Comparison of ENCODE assay signal across 8 cellular contexts in the genomic region with DNA sequence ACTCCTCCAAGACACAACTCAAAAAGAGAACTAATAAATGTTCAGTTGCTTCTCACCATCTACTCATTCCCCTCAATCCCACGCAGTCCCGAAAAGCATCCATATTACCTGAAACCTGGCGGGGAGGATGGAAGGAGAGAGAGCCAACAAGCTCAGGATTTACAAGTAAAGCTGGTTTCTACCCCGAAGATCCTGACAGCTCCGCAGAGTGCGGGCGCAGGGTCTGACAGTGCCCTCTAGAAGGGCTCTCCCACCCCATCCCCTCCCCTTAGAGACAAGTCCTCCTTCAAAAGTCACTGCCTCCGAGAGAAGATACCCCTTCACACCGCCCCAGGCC. TPM values are rescaled to one million over a fixed set of nuclear protein-coding genes. Genes with fewer than 3 reads are reported as not detected.
DNase-seq lines count a peak whose midpoint lies in the region; ATAC-seq, FAIRE-seq and TF ChIP-seq lines count a peak whose summit lies in the region.

No MANE protein-coding gene starts in this region.

- H3K4me3 ChIP-seq in A673 (ENCODE audit: low read depth, low read length, poor library complexity, severe bottlenecking) (peak overlapping the region; percentile 100), HUES6 (ENCODE audit: low read depth, low read length) (peak overlapping the region; percentile 99), kidney (ENCODE audit: low read length in 2 of 2) (peak overlapping the region; percentile 97 to 98), stomach (peak overlapping the region; percentile 81 to 96 (median 90))

- H3K4me1 ChIP-seq in A673 (ENCODE audit: insufficient read depth, low read length, poor library complexity, severe bottlenecking) (peaks cover 28% of the 10 kb centered on the region), HUES6 (ENCODE audit: control insufficient read depth, insufficient read depth, low read length) (peaks cover 31% of the 10 kb centered on the region), kidney (ENCODE audit: control insufficient read depth in 1 of 2, insufficient read depth in 1 of 2, low read depth in 1 of 2, low read length in 2 of 2) (peaks cover under 1 to 32% of the 10 kb centered on the region in 2 donors), stomach (peaks cover 35 to 54% (median 48%) of the 10 kb centered on the region in 4 donors)

- intact Hi-C loops in A673 (cut with micrococcal nuclease; ENCODE audit: unreplicated experiment): no loop called here
- intact Hi-C loops in kidney (cut with DNase I): no loop called here
- intact Hi-C loops in stomach (cut with DNase I; ENCODE audit: low total_unique reads): no loop called here

- CTCF ChIA-PET in A673 (lab: Charles Lee): interaction anchor here (1.1 kb wide), 1 partner anchor 211 kb away, joined by 4 read pairs; no protein-coding TSS in a partner anchor

- H3K9me3 ChIP-seq in A673 (ENCODE audit: low read depth, low read length, poor library complexity, severe bottlenecking) (no peaks in the 10 kb centered on the region), HUES6 (ENCODE audit: control insufficient read depth, insufficient read depth, low read depth, low read length) (no peaks in the 10 kb centered on the region), kidney (ENCODE audit: control insufficient read depth in 1 of 2, low read length in 2 of 2) (no peaks in the 10 kb centered on the region), stomach (no peaks in the 10 kb centered on the region)

- POLR2A ChIA-PET in A673 (lab: Charles Lee; ENCODE audit: low non-redundant PET): no interaction called here

- H3K4me1 Mint-ChIP-seq in activated naive CD8-positive, alpha-beta T cell treated with anti-CD3 and anti-CD28 coated beads for 36 hours: peaks cover 25% of the 10 kb centered on the region

- FAIRE-seq in kidney (lab: Jason Lieb, UNC): no peak

- 0 to 1% (median 1%) methylated on average over 9 of the region's 9 CpGs for WGBS in stomach, 5 donors

- H3K27ac Mint-ChIP-seq in activated naive CD8-positive, alpha-beta T cell treated with anti-CD3 and anti-CD28 coated beads for 36 hours: peak overlapping the region; percentile 97

- TF ChIP-seq POLR2A in stomach (IDR thresholded peaks at IDR 0.05): no peak

- H3K27me3 ChIP-seq in A673 (replicated peaks; ENCODE audit: insufficient read depth, low read depth, low read length, poor library complexity): no peaks in the 10 kb centered on the region
- no peaks in the 10 kb centered on the region for H3K27me3 ChIP-seq in HUES6 (ENCODE audit: control insufficient read depth, insufficient read depth, low read length)
- H3K27me3 ChIP-seq in stomach: no peaks in the 10 kb centered on the region

- in situ Hi-C loops in GM13977 (cut with MboI; ENCODE audit: low pct_unique_long_range_greater_than_20kb, low sequenced_read_pairs, unreplicated experiment): no loop called here

- peak overlapping the region; percentile 95 for H3K4me3 Mint-ChIP-seq in activated naive CD8-positive, alpha-beta T cell treated with anti-CD3 and anti-CD28 coated beads for 36 hours

- H3K27ac ChIP-seq in A673 (ENCODE audit: low read depth, low read length, poor library complexity, severe bottlenecking) (peak overlapping the region; percentile 98), HUES6 (ENCODE audit: low read depth, low read length) (peak overlapping the region; percentile 94; the same call in 1 of the 2 replicates), kidney (ENCODE audit: low read depth in 2 of 2, low read length in 2 of 2) (peak overlapping the region; percentile 99 to 100), stomach (peak overlapping the region; percentile 97 to 99 (median 98))

- peaks cover 5% of the 10 kb centered on the region for H3K36me3 Mint-ChIP-seq in activated naive CD8-positive, alpha-beta T cell treated with anti-CD3 and anti-CD28 coated beads for 36 hours

- H3K36me3 ChIP-seq in A673 (ENCODE audit: insufficient read depth, low read length, poor library complexity, severe bottlenecking) (no peaks in the 10 kb centered on the region), HUES6 (ENCODE audit: control insufficient read depth, insufficient read depth, low read length) (no peaks in the 10 kb centered on the region), kidney (ENCODE audit: control insufficient read depth in 1 of 2, insufficient read depth in 2 of 2, low read length in 2 of 2) (no peaks in the 10 kb centered on the region), stomach (no peaks in the 10 kb centered on the region)

- TF ChIP-seq CTCF in A673 (conservative IDR thresholded peaks at IDR 0.05; ENCODE audit: low read depth, low read length) (no peak), kidney (IDR thresholded peaks at IDR 0.05; ENCODE audit: borderline replicate concordance, extremely low read depth, insufficient read depth) (no peak), stomach (IDR thresholded peaks at IDR 0.05) (no peak), GM13977 (IDR thresholded peaks at IDR 0.05; ENCODE audit: extremely low read depth, insufficient read depth, missing control alignments) (no peak)

- ATAC-seq in GM18870 (IDR thresholded peaks at IDR 0.05; ENCODE audit: unreplicated experiment): no peak
- no peak for ATAC-seq in esophagus mucosa

- DNase-seq in A673 (ENCODE audit: low spot score) (peak; percentile 15), kidney (no peak), stomach (no peak), GM13977 (ENCODE audit: low spot score) (no peak)
- DNase-seq in activated naive CD8-positive, alpha-beta T cell treated with anti-CD3 and anti-CD28 coated beads for 36 hours: no peak

- no peaks in the 10 kb centered on the region for H3K9me3 Mint-ChIP-seq in activated naive CD8-positive, alpha-beta T cell treated with anti-CD3 and anti-CD28 coated beads for 36 hours

- BruUV-seq in A673 (replicated peaks; lab: Mats Ljungman, UMichigan): no TSS peak

- H3K9ac ChIP-seq in HUES6 (ENCODE audit: low read length) (peak overlapping the region; percentile 99), kidney (ENCODE audit: low read length in 2 of 2) (peak overlapping the region; percentile 95 to 97)

- no peak for TF ChIP-seq EP300 in stomach (IDR thresholded peaks at IDR 0.05)

- no peaks in the 10 kb centered on the region for H3K27me3 Mint-ChIP-seq in activated naive CD8-positive, alpha-beta T cell treated with anti-CD3 and anti-CD28 coated beads for 36 hours

RNA-seq across cellular contexts. Expression of a gene that starts 0.7 kb away (rescaled TPM):
- total RNA-seq in A673 (2021): 119 and 122 TPM in 2 replicates
- total RNA-seq in activated naive CD8-positive, alpha-beta T cell treated with anti-CD3 and anti-CD28 coated beads for 36 hours: 10 to 100 TPM; 79.0 to 80.5 TPM
- total RNA-seq in kidney: 166 TPM
- polyA plus RNA-seq in kidney (ENCODE audit: insufficient read depth, low read depth, low replicate concordance): 194 TPM
- 100 to 1,000 TPM in 1 of 5 donors, 10 to 100 TPM in 4; 58.2 to 143 (median 67.4) TPM for total RNA-seq in stomach
- polyA plus RNA-seq in stomach: 100 to 1,000 TPM in 2 of 3 donors, 10 to 100 TPM in 1; 96.9 to 160 (median 135) TPM
- total RNA-seq in esophagus mucosa: 113 TPM
